Comparison of ENCODE assay signal across 7 cellular contexts in genomic region chr11:13207665-13208594, GRCh38.
DNase-seq lines count a peak whose midpoint lies in the region; ATAC-seq, FAIRE-seq and TF ChIP-seq lines count a peak whose summit lies in the region.

No MANE protein-coding gene starts in this region.

- no peak overlapping the region for H4K8ac ChIP-seq in H9 (replicated peaks; ENCODE audit: insufficient read length, low read depth, low read length)

- H3K4me1 ChIP-seq in H9 (ENCODE audit: insufficient read depth, low read length): peaks cover 6% of the 10 kb centered on the region; the same call in 1 of the 2 replicates
- peaks cover 39% of the 10 kb centered on the region for H3K4me1 ChIP-seq in PC-9 (replicated peaks; ENCODE audit: insufficient read depth)
- peaks cover 16% of the 10 kb centered on the region for H3K4me1 ChIP-seq in keratinocyte (ENCODE audit: control insufficient read depth, extremely low read depth, insufficient read depth, low read length)

- H3K27me3 Mint-ChIP-seq in H9 (ENCODE audit: low read depth) (no peaks in the 10 kb centered on the region), MCF 10A (ENCODE audit: insufficient read depth, unreplicated experiment) (no peaks in the 10 kb centered on the region)
- peaks cover 11 to 13% of the 10 kb centered on the region in 2 donors for H3K27me3 Mint-ChIP-seq in stimulated activated naive B cell treated with anti-CD40 and anti-IgM and Interleukin-4, amounts not matched to agents 10 μg/mL and 1 μg/mL and 100 μg/mL, for 72 hours

- H3K27me3 ChIP-seq in H9 (ENCODE audit: insufficient read depth, low read length): no peaks in the 10 kb centered on the region
- H3K27me3 ChIP-seq in PC-9 (ENCODE audit: insufficient read depth, low read depth): no peaks in the 10 kb centered on the region
- H3K27me3 ChIP-seq in keratinocyte (ENCODE audit: control insufficient read depth, extremely low read depth, insufficient read depth, low read length): no peaks in the 10 kb centered on the region

- no peak overlapping the region for H2BK5ac ChIP-seq in H9 (ENCODE audit: insufficient read length, low read length)

- H3K23ac ChIP-seq in H9 (ENCODE audit: insufficient read length, low read depth, low read length): no peak overlapping the region

- H4K20me1 ChIP-seq in H9 (ENCODE audit: control insufficient read depth, insufficient read depth, insufficient read length) (no peaks in the 10 kb centered on the region), PC-9 (ENCODE audit: insufficient read depth) (no peaks in the 10 kb centered on the region), keratinocyte (ENCODE audit: control insufficient read depth, extremely low read depth, insufficient read depth, low read length) (no peaks in the 10 kb centered on the region)

- no peaks in the 10 kb centered on the region for H3K9me2 ChIP-seq in PC-9 (ENCODE audit: insufficient read depth)

- peak; percentile 94 for FAIRE-seq in keratinocyte (lab: Jason Lieb, UNC)

- no peak overlapping the region for H2BK12ac ChIP-seq in H9 (ENCODE audit: insufficient read length, low read depth, low read length)

- no peak overlapping the region for H4K91ac ChIP-seq in H9 (ENCODE audit: insufficient read length, low read depth, low read length)

- H3T11ph ChIP-seq in H9 (ENCODE audit: low read length): no peak overlapping the region

- H2AFZ ChIP-seq in H9 (ENCODE audit: low read length) (peak overlapping the region; percentile 69), PC-9 (peak overlapping the region; percentile 71; the same call in 1 of the 2 replicates), keratinocyte (ENCODE audit: control insufficient read depth, low read length) (peak overlapping the region; percentile 94)

- H3K9me3 Mint-ChIP-seq in H9: no peaks in the 10 kb centered on the region
- no peaks in the 10 kb centered on the region for H3K9me3 Mint-ChIP-seq in MCF 10A (ENCODE audit: unreplicated experiment)
- H3K9me3 Mint-ChIP-seq in stimulated activated naive B cell treated with anti-CD40 and anti-IgM and Interleukin-4, amounts not matched to agents 10 μg/mL and 1 μg/mL and 100 μg/mL, for 72 hours: no peaks in the 10 kb centered on the region

- H3K4me2 ChIP-seq in H9 (ENCODE audit: insufficient read depth, insufficient read length, low read length) (no peak overlapping the region), PC-9 (peak overlapping the region; percentile 86), keratinocyte (ENCODE audit: control insufficient read depth, extremely low read depth, insufficient read depth, low read depth, low read length) (peak overlapping the region; percentile 91)

- no peaks in the 10 kb centered on the region for H3K9me1 ChIP-seq in keratinocyte (ENCODE audit: control insufficient read depth, extremely low read depth, insufficient read depth, low read length)

- BruUV-seq in PC-9 (replicated peaks; lab: Mats Ljungman, UMichigan) (no TSS peak), MCF 10A (replicated peaks; lab: Mats Ljungman, UMichigan) (no TSS peak)

- H4K5ac ChIP-seq in H9 (ENCODE audit: insufficient read length, low read depth, low read length): no peak overlapping the region

- H3K56ac ChIP-seq in H9 (ENCODE audit: insufficient read length, low read depth, low read length): no peak overlapping the region

- no peak overlapping the region for H2BK120ac ChIP-seq in H9 (ENCODE audit: low read depth, low read length, poor library complexity, severe bottlenecking)

- dilution Hi-C loops in keratinocyte (cut with MboI; ENCODE audit: extremely low pct_ligation_motif_present, low sequenced_read_pairs): no loop called here

- POLR2A ChIA-PET in PC-9 (lab: Charles Lee; ENCODE audit: unreplicated experiment): interaction anchor here (0.6 to 0.7 kb wide), 3 partner anchors 143 to 405 kb away, joined by 3 to 10 read pairs (median 6); no protein-coding TSS in a partner anchor
- POLR2A ChIA-PET in MCF 10A (lab: Yijun Ruan, JAX): interaction anchor here (0.7 to 4.1 kb wide), 9 partner anchors 8 to 379 kb away, joined by 3 to 59 read pairs (median 5); partner anchors contain the start of gene BTBD10

- H3K79me2 ChIP-seq in H9 (ENCODE audit: insufficient read depth, low read length) (no peaks in the 10 kb centered on the region), PC-9 (ENCODE audit: low read depth) (no peaks in the 10 kb centered on the region), keratinocyte (ENCODE audit: control insufficient read depth, insufficient read depth, low read length) (no peaks in the 10 kb centered on the region)

- no peak overlapping the region for H2BK15ac ChIP-seq in H9 (ENCODE audit: low read depth, low read length)

- H2BK20ac ChIP-seq in H9 (ENCODE audit: low read depth, low read length, poor library complexity, severe bottlenecking): no peak overlapping the region

- DNase-seq in H9 (peak; percentile 53), PC-9 (peak; percentile 40 to 80), MCF 10A (ENCODE audit: unreplicated experiment) (peak; percentile 88), keratinocyte (ENCODE audit: low read depth, low spot score) (no peak), NCI-H1930 (lab: John Stamatoyannopoulos, UW) (no peak), GDM1 (lab: John Stamatoyannopoulos, UW) (no peak)
- no peak for DNase-seq in stimulated activated naive B cell treated with anti-CD40 and anti-IgM and Interleukin-4, amounts not matched to agents 10 μg/mL and 1 μg/mL and 100 μg/mL, for 72 hours

- ATAC-seq in stimulated activated naive B cell treated with anti-CD40 and anti-IgM and Interleukin-4, amounts not matched to agents 10 μg/mL and 1 μg/mL and 100 μg/mL, for 72 hours (replicated peaks): no peak

- H3K18ac ChIP-seq in H9 (ENCODE audit: insufficient read length, low read depth, low read length): peak overlapping the region; percentile 23

- WGBS in H9 (ENCODE audit: extremely low coverage, insufficient read length, low lambda C conversion rate): no CpG with 5 or more reads among the region's 16 CpGs

- no peaks in the 10 kb centered on the region for H3K36me3 ChIP-seq in PC-9 (ENCODE audit: low read depth)
- no peaks in the 10 kb centered on the region for H3K36me3 ChIP-seq in keratinocyte (ENCODE audit: control insufficient read depth in 2 of 2, extremely low read depth in 1 of 2, insufficient read depth in 2 of 2, low read length in 2 of 2)

- TF ChIP-seq CTCF in H9 (conservative IDR thresholded peaks at IDR 0.05): no peak
- TF ChIP-seq CTCF in PC-9 (conservative IDR thresholded peaks at IDR 0.05): no peak
- no peak for TF ChIP-seq CTCF in MCF 10A (IDR thresholded peaks at IDR 0.05; ENCODE audit: unreplicated experiment)
- no peak for TF ChIP-seq CTCF in keratinocyte (optimal IDR thresholded peaks at IDR 0.05 in 1 of 3, IDR thresholded peaks at IDR 0.05 in 1 of 3, conservative IDR thresholded peaks at IDR 0.05 in 1 of 3; ENCODE audit: extremely low read depth in 1 of 3, insufficient read depth in 2 of 3, low read length in 3 of 3)

- H3K23me2 ChIP-seq in H9 (ENCODE audit: insufficient read length, low read depth, low read length, poor library complexity, severe bottlenecking): no peaks in the 10 kb centered on the region

- H3K36me3 Mint-ChIP-seq in H9 (ENCODE audit: insufficient read depth in 1 of 3, low read depth in 3 of 3) (no peaks in the 10 kb centered on the region), MCF 10A (ENCODE audit: insufficient read depth, unreplicated experiment) (no peaks in the 10 kb centered on the region)
- no peaks in the 10 kb centered on the region for H3K36me3 Mint-ChIP-seq in stimulated activated naive B cell treated with anti-CD40 and anti-IgM and Interleukin-4, amounts not matched to agents 10 μg/mL and 1 μg/mL and 100 μg/mL, for 72 hours

- peak overlapping the region; percentile 30; the same call in 1 of the 2 replicates for H3K14ac ChIP-seq in H9 (ENCODE audit: insufficient read depth, low read length)

- intact Hi-C loops in PC-9 (cut with micrococcal nuclease; ENCODE audit: unreplicated experiment): loop anchor here (1.0 to 2.0 kb wide), 2 partner anchors 25 to 919 kb away; no protein-coding TSS in a partner anchor
- intact Hi-C loops in MCF 10A (cut with micrococcal nuclease): loop anchor here (5.0 kb wide), 1 partner anchor 876 kb away; no protein-coding TSS in a partner anchor

- H3K4me3 ChIP-seq in PC-9 (peak overlapping the region; percentile 54), keratinocyte (ENCODE audit: control insufficient read depth in 2 of 3, extremely low read depth in 1 of 3, insufficient read depth in 2 of 3, low read depth in 1 of 3, low read length in 3 of 3) (peak overlapping the region; percentile 18 to 67 (median 50))

- no peaks in the 10 kb centered on the region for H3K79me1 ChIP-seq in H9 (ENCODE audit: insufficient read depth, low read depth, low read length, poor library complexity, severe bottlenecking)

- H3K9me3 ChIP-seq in H9 (ENCODE audit: control insufficient read depth, low read depth, low read length) (no peaks in the 10 kb centered on the region), PC-9 (ENCODE audit: insufficient read depth, low read depth) (no peaks in the 10 kb centered on the region), keratinocyte (ENCODE audit: control insufficient read depth, low read depth, low read length) (no peaks in the 10 kb centered on the region)

- peak overlapping the region; percentile 1 to 46; a peak in 3 of 5 replicates for H3K4me3 Mint-ChIP-seq in H9
- peak overlapping the region; percentile 59 for H3K4me3 Mint-ChIP-seq in MCF 10A (ENCODE audit: unreplicated experiment)
- peak overlapping the region; percentile 9 to 14 for H3K4me3 Mint-ChIP-seq in stimulated activated naive B cell treated with anti-CD40 and anti-IgM and Interleukin-4, amounts not matched to agents 10 μg/mL and 1 μg/mL and 100 μg/mL, for 72 hours

- no peak overlapping the region for H2AK5ac ChIP-seq in H9 (ENCODE audit: insufficient read length, low read length)

- peaks cover 22% of the 10 kb centered on the region for H3F3A ChIP-seq in PC-9 (ENCODE audit: insufficient read depth, low read depth)

- no peak overlapping the region for H3K27ac ChIP-seq in H9 (ENCODE audit: insufficient read length, low read depth, low read length)
- peak overlapping the region; percentile 79 for H3K27ac ChIP-seq in PC-9
- H3K27ac ChIP-seq in keratinocyte (ENCODE audit: control insufficient read depth, insufficient read depth, low read length): peak overlapping the region; percentile 76

- H3K9ac ChIP-seq in H9 (ENCODE audit: extremely low read depth, insufficient read length, low read length) (no peak overlapping the region), keratinocyte (ENCODE audit: control insufficient read depth, extremely low read depth, insufficient read depth, low read length) (peak overlapping the region; percentile 68)

- peak overlapping the region; percentile 2 to 68 (median 9); a peak in 4 of 7 replicates for H3K27ac Mint-ChIP-seq in H9
- peak overlapping the region; percentile 74 for H3K27ac Mint-ChIP-seq in MCF 10A (ENCODE audit: low read depth, unreplicated experiment)
- peak overlapping the region; percentile 15 for H3K27ac Mint-ChIP-seq in stimulated activated naive B cell treated with anti-CD40 and anti-IgM and Interleukin-4, amounts not matched to agents 10 μg/mL and 1 μg/mL and 100 μg/mL, for 72 hours

- CTCF ChIA-PET in PC-9 (lab: Charles Lee): interaction anchor here (1.1 kb wide), 1 partner anchor 8 kb away, joined by 5 read pairs; no protein-coding TSS in a partner anchor
- CTCF ChIA-PET in MCF 10A (lab: Yijun Ruan, JAX): interaction anchor here (0.6 to 14.0 kb wide), 19 partner anchors 9 to 878 kb away, joined by 3 to 311 read pairs (median 3); no protein-coding TSS in a partner anchor

- H3K4ac ChIP-seq in H9 (ENCODE audit: low read depth, low read length): no peak overlapping the region

- H3K4me1 Mint-ChIP-seq in H9 (peaks cover 24% of the 10 kb centered on the region in 2 experiments), MCF 10A (ENCODE audit: insufficient read depth, unreplicated experiment) (peaks cover 14% of the 10 kb centered on the region)
- H3K4me1 Mint-ChIP-seq in stimulated activated naive B cell treated with anti-CD40 and anti-IgM and Interleukin-4, amounts not matched to agents 10 μg/mL and 1 μg/mL and 100 μg/mL, for 72 hours: peaks cover 16 to 26% of the 10 kb centered on the region in 2 donors

Comparison
In these comparisons a context has a peak if more than half of its experiments do, and no peak if none do; other contexts are left out.
1. DNase-seq: peak in H9 (single experiment), PC-9 (2 of 2) and MCF 10A (single experiment); none in keratinocyte (single experiment), stimulated activated naive B cell treated with anti-CD40 and anti-IgM and Interleukin-4, amounts not matched to agents 10 μg/mL and 1 μg/mL and 100 μg/mL, for 72 hours (single experiment), NCI-H1930 (0 of 2) and GDM1 (single experiment).
2. H3K27ac Mint-ChIP-seq: peak in every context shown above with its lines; median percentile 74 in MCF 10A; 15 in stimulated activated naive B cell treated with anti-CD40 and anti-IgM and Interleukin-4, amounts not matched to agents 10 μg/mL and 1 μg/mL and 100 μg/mL, for 72 hours; 9 in H9.
3. Peak in every context shown above with its lines, with median percentiles within 50 percentile points of each other: H2AFZ ChIP-seq and H3K4me3 Mint-ChIP-seq.